Comparison of ENCODE assay signal across 8 cellular contexts in the genomic region with DNA sequence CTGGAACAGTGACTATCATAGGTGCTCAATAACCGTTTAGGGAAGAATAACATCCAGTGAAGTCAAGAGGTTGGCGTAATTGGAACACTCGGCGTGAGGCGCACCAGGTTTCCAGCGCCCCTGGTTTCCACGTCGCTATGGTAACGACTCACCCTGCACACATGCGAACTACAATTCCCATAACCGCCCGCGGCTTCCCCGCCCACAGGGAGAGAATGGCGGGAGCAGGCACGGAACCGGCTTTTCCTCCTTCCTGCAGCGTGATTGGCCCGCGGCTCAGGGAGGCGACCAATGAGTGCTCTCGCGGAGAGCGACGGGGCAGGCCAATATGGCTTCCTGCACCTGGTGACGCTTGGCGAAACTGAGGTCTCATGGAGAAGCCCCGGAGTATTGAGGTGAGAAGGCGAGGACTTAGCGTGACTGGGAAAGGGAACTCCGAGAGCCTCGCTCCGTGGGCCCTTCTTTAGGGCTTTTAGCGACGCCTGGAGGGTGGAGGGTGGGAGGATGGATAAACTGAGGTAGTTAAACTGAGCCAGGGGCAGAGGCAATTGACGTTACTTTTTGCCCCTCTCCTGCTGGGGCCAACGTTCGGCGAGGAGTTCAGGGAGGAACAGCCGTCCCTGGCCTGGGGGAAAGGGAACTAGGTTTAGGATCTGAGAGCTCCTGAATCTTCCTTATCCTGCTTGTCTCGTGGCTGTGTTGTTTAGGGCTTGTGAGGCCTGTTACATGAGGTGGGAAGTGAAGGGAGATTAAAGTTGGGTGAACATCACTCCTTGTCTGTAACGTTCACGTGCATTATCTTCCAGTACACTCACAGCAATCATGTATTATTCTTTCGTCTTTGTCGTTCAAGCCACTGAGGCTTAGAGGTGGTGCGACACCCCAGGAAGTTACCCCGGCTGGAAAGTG. TPM values are rescaled to one million over a fixed set of nuclear protein-coding genes. Genes with fewer than 3 reads are reported as not detected.
DNase-seq lines count a peak whose midpoint lies in the region; ATAC-seq, FAIRE-seq and TF ChIP-seq lines count a peak whose summit lies in the region.

Gene L3MBTL2, plus strand, starts transcription at position 321 of the 909 bp plus-strand sequence. Its CDS starts 51 bp downstream, at position 372.

- intact Hi-C loops in OCI-LY7 (cut with micrococcal nuclease; ENCODE audit: unreplicated experiment) = loop anchor here (5.0 kb wide), 1 partner anchor 113 kb away; the partner anchor contains the start of gene EP300
- intact Hi-C loops in endothelial cell of umbilical vein (cut with micrococcal nuclease) = no loop called here

- H3K9me3 ChIP-seq in OCI-LY7 (ENCODE audit: low read length) (no peaks in the 10 kb centered on the region), endothelial cell of umbilical vein (replicated peaks; ENCODE audit: control insufficient read depth, insufficient read depth, low read length) (no peaks in the 10 kb centered on the region)

- H2AFZ ChIP-seq in OCI-LY7 (ENCODE audit: low read length) (peak within 1 kb of the TSS; percentile 83), endothelial cell of umbilical vein (ENCODE audit: low read depth, low read length) (peak within 1 kb of the TSS; percentile 83)

- H3K4me3 ChIP-seq in OCI-LY7 (ENCODE audit: low read depth, low read length, poor library complexity, severe bottlenecking) (peak within 1 kb of the TSS; percentile 76), endothelial cell of umbilical vein (replicated peaks in 1 of 3; ENCODE audit: insufficient read depth in 1 of 3, low read depth in 1 of 3, low read length in 3 of 3) (peak within 1 kb of the TSS; percentile 43 to 82 (median 75))

- DNase-seq in D721Med (ENCODE audit: insufficient read length, low spot score) (peak; percentile 87), HuH-7.5 (ENCODE audit: low spot score) (peak; percentile 96), OCI-LY7 (ENCODE audit: low spot score) (peak; percentile 97), activated T-cell treated with anti-CD3 and anti-CD28 coated beads for 1 hour (ENCODE audit: low read depth) (peak; percentile 97), endothelial cell of umbilical vein (ENCODE audit: low read depth, low spot score) (peak; percentile 98), midbrain (lab: John Stamatoyannopoulos, UW) (peak; percentile 97)
- peak; percentile 97 for DNase-seq in stimulated activated CD8-positive, alpha-beta memory T cell treated with anti-CD3 and anti-CD28 coated beads, Interleukin-2, amount 100 ng/mL, for 1 hour (ENCODE audit: low read depth in 2 of 2)

- H3K27ac ChIP-seq in OCI-LY7 (ENCODE audit: low read depth, low read length, poor library complexity, severe bottlenecking) (peak within 1 kb of the TSS; percentile 54), endothelial cell of umbilical vein (ENCODE audit: insufficient read depth, low read depth, low read length) (peak within 1 kb of the TSS; percentile 47)

- H3K9me1 ChIP-seq in endothelial cell of umbilical vein (replicated peaks; ENCODE audit: control insufficient read depth, extremely low read depth, insufficient read depth, low read length) = no peaks in the 10 kb centered on the region

- ATAC-seq in GM21526 (IDR thresholded peaks at IDR 0.05; ENCODE audit: low FRiP score, unreplicated experiment) = peak; percentile 94

- H4K20me1 ChIP-seq in OCI-LY7 (ENCODE audit: insufficient read depth, low read length) (no peaks in the 10 kb centered on the region), endothelial cell of umbilical vein (replicated peaks; ENCODE audit: control insufficient read depth, extremely low read depth, insufficient read depth, low read length) (no peaks in the 10 kb centered on the region)

- no peaks in the 10 kb centered on the region for H3K9me2 ChIP-seq in OCI-LY7 (ENCODE audit: insufficient read depth, low read length)

- CTCF ChIA-PET in OCI-LY7 (lab: Charles Lee; ENCODE audit: unreplicated experiment) (no interaction called here), endothelial cell of umbilical vein (lab: Charles Lee) (no interaction called here)

- peaks cover 19% of the 10 kb centered on the region for H3K4me1 ChIP-seq in OCI-LY7 (ENCODE audit: insufficient read depth, low read length, poor library complexity, severe bottlenecking)
- peaks cover 6% of the 10 kb centered on the region for H3K4me1 ChIP-seq in endothelial cell of umbilical vein (ENCODE audit: control insufficient read depth, extremely low read depth, insufficient read depth, low read length)

- peak within 1 kb of the TSS; percentile 85 for H3K9ac ChIP-seq in endothelial cell of umbilical vein (replicated peaks; ENCODE audit: extremely low read depth, insufficient read depth, low read length)

- dilution Hi-C loops in endothelial cell of umbilical vein (cut with MboI; ENCODE audit: extremely low pct_ligation_motif_present, low sequenced_read_pairs) = no loop called here

- POLR2A ChIA-PET in OCI-LY7 (lab: Charles Lee) = no interaction called here
- POLR2A ChIA-PET in endothelial cell of umbilical vein (lab: Charles Lee) = no interaction called here

- peak; percentile 75 for TF ChIP-seq POLR2A in endothelial cell of umbilical vein (IDR thresholded peaks at IDR 0.05; ENCODE audit: low read depth, low read length)

- FAIRE-seq in D721Med (lab: Jason Lieb, UNC) (no peak), endothelial cell of umbilical vein (lab: Jason Lieb, UNC) (peak; percentile 97)

- TF ChIP-seq CTCF in D721Med (IDR thresholded peaks at IDR 0.05; ENCODE audit: insufficient read depth, missing control alignments) (no peak), OCI-LY7 (conservative IDR thresholded peaks at IDR 0.05; ENCODE audit: low read length) (no peak), endothelial cell of umbilical vein (IDR thresholded peaks at IDR 0.05; ENCODE audit: extremely low read depth in 1 of 2, insufficient read depth in 1 of 2, low read depth in 1 of 2, low read length in 2 of 2) (no peak)

- BruUV-seq in OCI-LY7 (replicated peaks; lab: Mats Ljungman, UMichigan) (TSS peak; percentile 89), endothelial cell of umbilical vein (replicated peaks; lab: Mats Ljungman, UMichigan) (TSS peak; percentile 57)

- H3K4me2 ChIP-seq in OCI-LY7 (ENCODE audit: low read length) = peak within 1 kb of the TSS; percentile 82
- peak within 1 kb of the TSS; percentile 62 for H3K4me2 ChIP-seq in endothelial cell of umbilical vein (ENCODE audit: insufficient read depth, low read length)

- peaks cover 17% of the 10 kb centered on the region; the same call in 1 of the 2 replicates for H3K79me2 ChIP-seq in OCI-LY7 (ENCODE audit: insufficient read depth, low read depth, low read length)
- H3K79me2 ChIP-seq in endothelial cell of umbilical vein (ENCODE audit: control insufficient read depth, insufficient read depth, low read length) = peaks cover 14% of the 10 kb centered on the region

- H3K36me3 ChIP-seq in OCI-LY7 (ENCODE audit: insufficient read depth, low read length) (peaks cover 8% of the 10 kb centered on the region; the same call in 1 of the 2 replicates), endothelial cell of umbilical vein (ENCODE audit: control insufficient read depth in 2 of 2, extremely low read depth in 1 of 2, insufficient read depth in 2 of 2, low read length in 2 of 2) (peaks cover 0 to 4% of the 10 kb centered on the region in 2 experiments)

- H3K27me3 ChIP-seq in endothelial cell of umbilical vein (ENCODE audit: control insufficient read depth in 2 of 2, insufficient read depth in 2 of 2, low read length in 2 of 2) = no peaks in the 10 kb centered on the region

TF ChIP-seq in endothelial cell of umbilical vein, 7 proteins besides CTCF, POLR2A, EP300 and RAD21:
- TF ChIP-seq POLR2AphosphoS5 (IDR thresholded peaks at IDR 0.05; ENCODE audit: insufficient read depth, low read depth, low read length) = peak; percentile 64
- no peak for TF ChIP-seq MYC (IDR thresholded peaks at IDR 0.05; ENCODE audit: low read depth, low read length)

RNA-seq across cellular contexts. Expression of gene L3MBTL2, which starts in this region (rescaled TPM):
- total RNA-seq in OCI-LY7 (2014; rRNA removed; shearing (Covaris generic)) = 23.3 and 28.1 TPM in 2 replicates
- total RNA-seq in OCI-LY7 (2022) (25.6 and 33.4 TPM in 2 replicates), endothelial cell of umbilical vein (31.8 and 34.9 TPM in 2 replicates)
- polyA plus RNA-seq in endothelial cell of umbilical vein = 28.2 and 29.5 TPM in 2 replicates
- polyA plus RNA-seq in endothelial cell of umbilical vein (2011; cell fraction: cytosol; rRNA removed) = 28.1 and 29.0 TPM in 2 replicates
- polyA plus RNA-seq in endothelial cell of umbilical vein (2011; cell fraction: nucleus; rRNA removed) = 44.3 and 44.8 TPM in 2 replicates
- polyA plus RNA-seq in endothelial cell of umbilical vein (2012) = 19.3 and 19.9 TPM in 2 replicates
- polyA minus RNA-seq in endothelial cell of umbilical vein = 34.6 and 35.9 TPM in 2 replicates
- 13.7 TPM for polyA minus RNA-seq in endothelial cell of umbilical vein (2011; cell fraction: cytosol; rRNA and poly(A)+ RNA removed)
- polyA minus RNA-seq in endothelial cell of umbilical vein (2011; cell fraction: nucleus; rRNA and poly(A)+ RNA removed) = 16.3 and 17.2 TPM in 2 replicates

Comparison
In these comparisons a context has a peak if more than half of its experiments do, and no peak if none do; other contexts are left out.
1. Peak in every context shown above with its lines: DNase-seq, ATAC-seq, H3K4me3 ChIP-seq and H3K27ac ChIP-seq.